8 cellular contexts compared by ENCODE assay signal in the genomic region with DNA sequence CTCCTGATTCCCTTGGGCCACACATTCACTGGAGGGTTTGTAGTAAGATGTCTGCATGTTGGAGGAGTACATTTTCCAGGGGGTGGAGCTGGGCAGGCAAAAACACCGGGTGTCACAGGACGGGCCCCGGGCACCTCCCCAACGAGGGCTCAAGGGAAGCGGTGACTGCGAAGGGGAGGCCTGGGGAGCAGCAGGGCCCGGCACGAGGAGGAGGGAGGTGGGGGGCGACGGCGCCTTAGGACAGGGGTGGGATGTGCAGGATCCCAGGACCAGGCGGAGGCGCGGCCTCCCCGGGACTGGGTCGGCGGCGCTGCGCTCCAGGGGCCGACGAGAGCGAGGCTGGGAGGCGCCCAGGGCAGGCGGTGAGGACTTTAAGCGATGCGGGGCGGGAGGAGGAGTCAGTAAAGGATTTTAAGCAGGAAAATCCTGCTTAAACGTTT. TPM values are rescaled to one million over a fixed set of nuclear protein-coding genes. Genes with fewer than 3 reads are reported as not detected.
A peak's percentile ranks its signal among the peaks of the same experiment; 100 is the strongest.
DNase-seq lines count a peak whose midpoint lies in the region; ATAC-seq, FAIRE-seq and TF ChIP-seq lines count a peak whose summit lies in the region.

No MANE protein-coding gene starts in this region.

- peak overlapping the region; percentile 87 for H3K4me3 Mint-ChIP-seq in activated CD4-positive, alpha-beta T cell treated with anti-CD3 and anti-CD28 coated beads for 36 hours

- H3K27me3 Mint-ChIP-seq in activated CD4-positive, alpha-beta T cell treated with anti-CD3 and anti-CD28 coated beads for 36 hours, result no peaks in the 10 kb centered on the region

- H3K79me1 ChIP-seq in H1 (ENCODE audit: low read depth, low read length), result peaks cover 8% of the 10 kb centered on the region

- no peak overlapping the region for H2BK12ac ChIP-seq in H1 (ENCODE audit: low read depth, low read length)

- H3K36me3 Mint-ChIP-seq in activated CD4-positive, alpha-beta T cell treated with anti-CD3 and anti-CD28 coated beads for 36 hours (ENCODE audit: low read depth), result peaks cover 43% of the 10 kb centered on the region

- no peak overlapping the region for H2AFZ ChIP-seq in H1 (ENCODE audit: low read length)

- ATAC-seq in activated CD4-positive, alpha-beta T cell treated with anti-CD3 and anti-CD28 coated beads for 36 hours, result peak; percentile 11
- peak; percentile 54 for ATAC-seq in mucosa of descending colon

- H3K9me3 Mint-ChIP-seq in activated CD4-positive, alpha-beta T cell treated with anti-CD3 and anti-CD28 coated beads for 36 hours (ENCODE audit: low read depth), result peaks cover 9% of the 10 kb centered on the region

- H3K23me2 ChIP-seq in H1 (ENCODE audit: low read depth, low read length), result peaks cover 13% of the 10 kb centered on the region

- WGBS in H1 (ENCODE audit: extremely low coverage in 1 of 2, insufficient coverage in 1 of 2, insufficient read length in 1 of 2, insufficient replicate concordance in 2 of 2, low coverage in 1 of 2, low lambda C conversion rate in 2 of 2, missing lambda C conversion rate in 1 of 2), 2 experiments, result 3% methylated on average over 18 of the region's 28 CpGs; no CpG with 5 or more reads in 1 of the 2 experiments
- 0 to 1% (median 1%) methylated on average over 24 to 28 of the region's 28 CpGs for WGBS in stomach, 5 donors

- FAIRE-seq in GM19239 (lab: Jason Lieb, UNC) (no peak), H1 (lab: Jason Lieb, UNC) (no peak)

- H3K9me3 ChIP-seq in H1 (ENCODE audit: insufficient read depth in 2 of 2, low read depth in 1 of 2, low read length in 1 of 2) (no peaks in the 10 kb centered on the region), mucosa of descending colon (peaks cover 4% of the 10 kb centered on the region), stomach (no peaks in the 10 kb centered on the region)

- peaks cover 0 to under 1% (median 0%) of the 10 kb centered on the region in 4 experiments; a peak in 1 of 8 replicates for H3K36me3 ChIP-seq in H1 (ENCODE audit: control insufficient read depth in 2 of 4, insufficient read depth in 4 of 4, low read length in 3 of 4)
- H3K36me3 ChIP-seq in mucosa of descending colon (ENCODE audit: low read depth), result peaks cover 2% of the 10 kb centered on the region
- peaks cover 1 to 28% (median 19%) of the 10 kb centered on the region in 4 donors for H3K36me3 ChIP-seq in stomach

- DNase-seq in AG08396 (ENCODE audit: low spot score) (peak; percentile 63), GM19239 (ENCODE audit: insufficient read length, low spot score) (peak; percentile 18), HT1080 (ENCODE audit: low read depth) (peak; percentile 3), H1 (ENCODE audit: low read depth in 1 of 2, low spot score in 2 of 2) (no peak), mucosa of descending colon (peak in 2 of 3 donors; percentile 57 to 63), stomach (peak; percentile 29), NK-92 (lab: John Stamatoyannopoulos, UW; ENCODE audit: unreplicated experiment) (no peak)
- DNase-seq in activated CD4-positive, alpha-beta T cell treated with anti-CD3 and anti-CD28 coated beads for 36 hours, result peak; percentile 61

- H4K5ac ChIP-seq in H1 (ENCODE audit: insufficient read length, low read depth, low read length), result peak overlapping the region; percentile 95

- H3K4me1 ChIP-seq in H1 (replicated peaks in 1 of 4; ENCODE audit: control insufficient read depth in 3 of 4, insufficient read depth in 4 of 4, low read length in 3 of 4) (peaks cover 0 to 8% (median 2%) of the 10 kb centered on the region in 4 experiments; a peak in 2 of 7 replicates), mucosa of descending colon (ENCODE audit: low read depth) (peaks cover 8% of the 10 kb centered on the region), stomach (peaks cover 8 to 42% (median 24%) of the 10 kb centered on the region in 4 donors)

- no peak for TF ChIP-seq RAD21 in H1 (IDR thresholded peaks at IDR 0.05 in 1 of 2, conservative IDR thresholded peaks at IDR 0.05 in 1 of 2; ENCODE audit: low read depth in 2 of 2, low read length in 2 of 2)

- H2BK5ac ChIP-seq in H1 (ENCODE audit: low read depth, low read length), result no peak overlapping the region

- TF ChIP-seq POLR2A in H1 (IDR thresholded peaks at IDR 0.05; ENCODE audit: control extremely low read depth in 1 of 2, low read depth in 2 of 2, low read length in 2 of 2) (no peak), stomach (IDR thresholded peaks at IDR 0.05) (no peak)

- peak overlapping the region; percentile 91 for H3K27ac Mint-ChIP-seq in activated CD4-positive, alpha-beta T cell treated with anti-CD3 and anti-CD28 coated beads for 36 hours

- no peak overlapping the region for H3K14ac ChIP-seq in H1 (ENCODE audit: insufficient read length)

- H3K4me3 ChIP-seq in H1 (ENCODE audit: extremely low read depth in 1 of 4, insufficient read depth in 2 of 4, low read depth in 3 of 4, low read length in 4 of 4) (peak overlapping the region; percentile 86 to 99 (median 98)), mucosa of descending colon (peak overlapping the region; percentile 63), stomach (peak overlapping the region; percentile 65 to 92 (median 76))

- peaks cover 24% of the 10 kb centered on the region for H3K4me1 Mint-ChIP-seq in activated CD4-positive, alpha-beta T cell treated with anti-CD3 and anti-CD28 coated beads for 36 hours

- no peak overlapping the region for H2AK5ac ChIP-seq in H1 (ENCODE audit: low read depth, low read length)

- TF ChIP-seq EP300 in H1 (IDR thresholded peaks at IDR 0.05; ENCODE audit: borderline replicate concordance in 1 of 2, low read depth in 2 of 2, low read length in 2 of 2), result no peak
- TF ChIP-seq EP300 in stomach (IDR thresholded peaks at IDR 0.05), result no peak

- H2BK20ac ChIP-seq in H1 (ENCODE audit: low read length), result no peak overlapping the region

- H3K18ac ChIP-seq in H1 (ENCODE audit: extremely low read depth, low read length), result no peak overlapping the region

- no peak overlapping the region for H2BK15ac ChIP-seq in H1 (ENCODE audit: low read length)

- peak overlapping the region; percentile 95 for H4K8ac ChIP-seq in H1 (ENCODE audit: extremely low read depth, insufficient read depth, low read length)

- H2BK120ac ChIP-seq in H1 (replicated peaks; ENCODE audit: low read depth, low read length), result no peak overlapping the region

- H3K56ac ChIP-seq in H1 (replicated peaks; ENCODE audit: insufficient read length, low read depth, low read length), result peak overlapping the region; percentile 86

- intact Hi-C loops in activated CD4-positive, alpha-beta T cell treated with anti-CD3 and anti-CD28 coated beads for 36 hours (cut with DNase I, micrococcal nuclease), result loop anchor here (1.0 to 10.0 kb wide), 23 partner anchors 56 to 1092 kb away; partner anchors contain the start of genes ZNF347 (in 2 of the 2), ZNF665 (in 2 of the 2), ZNF816 (in 2 of the 2) and PPP2R1A (in 1 of the 2)
- intact Hi-C loops in mucosa of descending colon (cut with DNase I, micrococcal nuclease) (no loop called here), stomach (cut with DNase I; ENCODE audit: low total_unique reads) (no loop called here)

- CTCF ChIA-PET in activated CD4-positive, alpha-beta T cell treated with anti-CD3 and anti-CD28 coated beads for 36 hours (lab: Charles Lee), result no interaction called here
- CTCF ChIA-PET in H1 (lab: Charles Lee; ENCODE audit: partially characterized antibody), result interaction anchor here (1.7 kb wide), 1 partner anchor 11 kb away, joined by 8 read pairs; no protein-coding TSS in a partner anchor

- peak overlapping the region; percentile 77 to 99 for H3K4me2 ChIP-seq in H1 (ENCODE audit: insufficient read depth in 1 of 2, low read depth in 2 of 2, low read length in 2 of 2)

- H3K27me3 ChIP-seq in H1 (replicated peaks in 1 of 4; ENCODE audit: control insufficient read depth in 3 of 4, extremely low read depth in 1 of 4, insufficient read depth in 3 of 4, low read length in 3 of 4) (no peaks in the 10 kb centered on the region; a peak in 1 of 7 replicates), stomach (no peaks in the 10 kb centered on the region)

- TF ChIP-seq CTCF in H1 (IDR thresholded peaks at IDR 0.05; ENCODE audit: control extremely low read depth in 1 of 3, insufficient read depth in 1 of 3, low read depth in 1 of 3, low read length in 3 of 3) (no peak), mucosa of descending colon (IDR thresholded peaks at IDR 0.05) (no peak), stomach (IDR thresholded peaks at IDR 0.05) (no peak)

- peaks cover 0 to 4% of the 10 kb centered on the region in 2 experiments for H4K20me1 ChIP-seq in H1 (replicated peaks in 1 of 2; ENCODE audit: control insufficient read depth in 1 of 2, insufficient read depth in 2 of 2, low read length in 2 of 2)

- H3K4ac ChIP-seq in H1 (replicated peaks; ENCODE audit: insufficient read length, low read depth, low read length), result no peak overlapping the region

- peaks cover 3 to 32% of the 10 kb centered on the region in 2 experiments; a peak in 3 of 4 replicates for H3K79me2 ChIP-seq in H1 (ENCODE audit: control insufficient read depth in 1 of 2, insufficient read depth in 2 of 2, low read length in 2 of 2)

- H3K9ac ChIP-seq in H1 (replicated peaks in 1 of 4; ENCODE audit: extremely low read depth in 1 of 4, low read depth in 3 of 4, low read length in 3 of 4), result peak overlapping the region; percentile 75 to 82 (median 79)

- no peak overlapping the region for H4K91ac ChIP-seq in H1 (replicated peaks; ENCODE audit: insufficient read length, low read length)

- H3K23ac ChIP-seq in H1 (ENCODE audit: insufficient read length), result no peak overlapping the region

- H3K27ac ChIP-seq in H1 (ENCODE audit: low read depth, low read length), result peak overlapping the region; percentile 85
- H3K27ac ChIP-seq in stomach, result peak overlapping the region; percentile 87 to 95 (median 88)

- POLR2A ChIA-PET in activated CD4-positive, alpha-beta T cell treated with anti-CD3 and anti-CD28 coated beads for 36 hours (lab: Charles Lee), result no interaction called here
- POLR2A ChIA-PET in H1 (lab: Charles Lee; ENCODE audit: partially characterized antibody), result interaction anchor here (0.6 to 1.6 kb wide), 3 partner anchors 12 to 912 kb away, joined by 3 to 4 read pairs (median 3); no protein-coding TSS in a partner anchor

RNA-seq across cellular contexts. Expression of gene ZNF160, which starts 0.5 kb away (rescaled TPM):
- 3.4 and 5.0 TPM in 2 replicates for total RNA-seq in HT1080 (2014; rRNA removed; shearing (Covaris generic))
- polyA plus RNA-seq in HT1080 (2015; cell fraction: cytosol; rRNA removed), result 3.9 and 4.9 TPM in 2 replicates
- 19.8 and 20.8 TPM in 2 replicates for polyA plus RNA-seq in HT1080 (2015; cell fraction: nucleus; rRNA removed)
- total RNA-seq in activated CD4-positive, alpha-beta T cell treated with anti-CD3 and anti-CD28 coated beads for 36 hours, result 10 to 100 TPM; 42.2 to 53.0 TPM
- total RNA-seq in H1 (2021; fragmentation: NEBNext Ultra II Directional; extraction: Animal tissue kit (Norgen Biotek cat#: 25700)), result 28.3 and 31.2 TPM in 2 replicates
- 15.8 and 29.0 TPM in 2 replicates for polyA plus RNA-seq in H1 (2011; rRNA removed)
- 43.1 TPM for polyA plus RNA-seq in H1 (2011; cell fraction: cytosol; rRNA removed)
- 51.6 TPM for polyA plus RNA-seq in H1 (2011; cell fraction: nucleus; rRNA removed)
- polyA plus RNA-seq in H1 (2012, experiment 1 of 2), result 23.1 to 39.7 TPM (median 26.2 TPM) in 4 replicates
- 1.8 TPM for polyA plus RNA-seq in H1 (2012, experiment 2 of 2)
- polyA plus RNA-seq in H1 (2013, experiment 1 of 2), result 23.9 TPM
- 19.6 TPM for polyA plus RNA-seq in H1 (2013, experiment 2 of 2)
- 31.2 and 34.1 TPM in 2 replicates for polyA minus RNA-seq in H1 (2011; rRNA and poly(A)+ RNA removed)
- polyA minus RNA-seq in H1 (2011; cell fraction: cytosol; rRNA and poly(A)+ RNA removed), result 21.1 TPM
- 61.4 TPM for polyA minus RNA-seq in H1 (2011; cell fraction: nucleus; rRNA and poly(A)+ RNA removed)
- 10 to 100 TPM; 19.9 to 28.6 (median 28.0) TPM for total RNA-seq in mucosa of descending colon
- total RNA-seq in stomach, result 10 to 100 TPM; 28.1 to 96.0 (median 56.7) TPM
- 10 to 100 TPM in 1 of 3 donors, 1 to 10 TPM in 2; 7.3 to 13.5 (median 9.2) TPM for polyA plus RNA-seq in stomach

RNA-seq across cellular contexts. Expression of gene ZNF415, which starts 30.0 kb away (rescaled TPM):
- total RNA-seq in HT1080 (2014; rRNA removed; shearing (Covaris generic)), result not detected in 2 replicates
- not detected in 2 replicates for polyA plus RNA-seq in HT1080 (2015; cell fraction: cytosol; rRNA removed)
- polyA plus RNA-seq in HT1080 (2015; cell fraction: nucleus; rRNA removed), result not detected in 2 replicates
- 1 to 10 TPM; 3.2 to 3.3 TPM for total RNA-seq in activated CD4-positive, alpha-beta T cell treated with anti-CD3 and anti-CD28 coated beads for 36 hours
- 9.3 and 9.7 TPM in 2 replicates for total RNA-seq in H1 (2021; fragmentation: NEBNext Ultra II Directional; extraction: Animal tissue kit (Norgen Biotek cat#: 25700))
- polyA plus RNA-seq in H1 (2011; rRNA removed) (3.8 and 5.8 TPM in 2 replicates), stomach (10 to 100 TPM in 1 of 3 donors, 1 to 10 TPM in 2; 5.5 to 11.2 (median 6.5) TPM)
- polyA plus RNA-seq in H1 (2011; cell fraction: cytosol; rRNA removed), result 6.8 TPM
- 5.3 TPM for polyA plus RNA-seq in H1 (2011; cell fraction: nucleus; rRNA removed)
- polyA plus RNA-seq in H1 (2012, experiment 1 of 2), result 4.9 to 8.6 TPM (median 6.5 TPM) in 4 replicates
- polyA plus RNA-seq in H1 (2012, experiment 2 of 2), result 0.20 TPM
- polyA plus RNA-seq in H1 (2013, experiment 1 of 2), result 8.7 TPM
- 8.7 TPM for polyA plus RNA-seq in H1 (2013, experiment 2 of 2)
- 19.2 and 20.2 TPM in 2 replicates for polyA minus RNA-seq in H1 (2011; rRNA and poly(A)+ RNA removed)
- 8.2 TPM for polyA minus RNA-seq in H1 (2011; cell fraction: cytosol; rRNA and poly(A)+ RNA removed)
- 13.2 TPM for polyA minus RNA-seq in H1 (2011; cell fraction: nucleus; rRNA and poly(A)+ RNA removed)
- total RNA-seq in mucosa of descending colon (10 to 100 TPM in 1 of 3 donors, 1 to 10 TPM in 2; 5.3 to 14.0 (median 6.6) TPM), stomach (100 to 1,000 TPM in 1 of 5 donors, 10 to 100 TPM in 2, 1 to 10 TPM in 1, under 1 TPM in 1; 0.29 to 281 (median 15.2) TPM)

RNA-seq across cellular contexts. Expression of gene ZNF347, which starts 56.1 kb away (rescaled TPM):
- 0.31 TPM in 1 of 2 replicates, not detected in the other for total RNA-seq in HT1080 (2014; rRNA removed; shearing (Covaris generic))
- polyA plus RNA-seq in HT1080 (2015; cell fraction: cytosol; rRNA removed), result not detected in 2 replicates
- polyA plus RNA-seq in HT1080 (2015; cell fraction: nucleus; rRNA removed), result not detected in 2 replicates
- total RNA-seq in activated CD4-positive, alpha-beta T cell treated with anti-CD3 and anti-CD28 coated beads for 36 hours, result 1 to 10 TPM; 8.5 to 9.2 TPM
- total RNA-seq in H1 (2021; fragmentation: NEBNext Ultra II Directional; extraction: Animal tissue kit (Norgen Biotek cat#: 25700)), result 14.6 and 15.0 TPM in 2 replicates
- 1.4 and 3.0 TPM in 2 replicates for polyA plus RNA-seq in H1 (2011; rRNA removed)
- polyA plus RNA-seq in H1 (2011; cell fraction: cytosol; rRNA removed), result 3.8 TPM
- 3.2 TPM for polyA plus RNA-seq in H1 (2011; cell fraction: nucleus; rRNA removed)
- polyA plus RNA-seq in H1 (2012, experiment 1 of 2), result 4.8 to 8.2 TPM (median 5.7 TPM) in 4 replicates
- polyA plus RNA-seq in H1 (2012, experiment 2 of 2), result 0.87 TPM
- 6.7 TPM for polyA plus RNA-seq in H1 (2013, experiment 1 of 2)
- polyA plus RNA-seq in H1 (2013, experiment 2 of 2), result 6.7 TPM
- polyA minus RNA-seq in H1 (2011; rRNA and poly(A)+ RNA removed), result 11.1 and 20.3 TPM in 2 replicates
- 8.5 TPM for polyA minus RNA-seq in H1 (2011; cell fraction: cytosol; rRNA and poly(A)+ RNA removed)
- 25.2 TPM for polyA minus RNA-seq in H1 (2011; cell fraction: nucleus; rRNA and poly(A)+ RNA removed)
- 10 to 100 TPM in 1 of 3 donors, 1 to 10 TPM in 2; 6.9 to 12.9 (median 8.8) TPM for total RNA-seq in mucosa of descending colon
- total RNA-seq in stomach, result 10 to 100 TPM in 3 of 5 donors, 1 to 10 TPM in 2; 3.9 to 19.3 (median 12.5) TPM
- polyA plus RNA-seq in stomach, result 1 to 10 TPM; 1.3 to 2.3 (median 1.4) TPM

RNA-seq across cellular contexts. Expression of gene ERVV-2, which starts 58.2 kb away (rescaled TPM):
- total RNA-seq in HT1080 (2014; rRNA removed; shearing (Covaris generic)), result not detected in 2 replicates
- polyA plus RNA-seq in HT1080 (2015; cell fraction: cytosol; rRNA removed), result not detected in 2 replicates
- polyA plus RNA-seq in HT1080 (2015; cell fraction: nucleus; rRNA removed), result not detected in 2 replicates
- not detected for total RNA-seq in activated CD4-positive, alpha-beta T cell treated with anti-CD3 and anti-CD28 coated beads for 36 hours
- not detected in 2 replicates for total RNA-seq in H1 (2021; fragmentation: NEBNext Ultra II Directional; extraction: Animal tissue kit (Norgen Biotek cat#: 25700))
- polyA plus RNA-seq in H1 (2011; rRNA removed) (0.03 TPM in 1 of 2 replicates, not detected in the other), stomach (not detected)
- 0.04 TPM for polyA plus RNA-seq in H1 (2011; cell fraction: cytosol; rRNA removed)
- not detected for polyA plus RNA-seq in H1 (2011; cell fraction: nucleus; rRNA removed)
- polyA plus RNA-seq in H1 (2012, experiment 1 of 2), result not detected in 4 replicates
- polyA plus RNA-seq in H1 (2012, experiment 2 of 2), result not detected
- 0.08 TPM for polyA plus RNA-seq in H1 (2013, experiment 1 of 2)
- 0.07 TPM for polyA plus RNA-seq in H1 (2013, experiment 2 of 2)
- not detected in 2 replicates for polyA minus RNA-seq in H1 (2011; rRNA and poly(A)+ RNA removed)
- not detected for polyA minus RNA-seq in H1 (2011; cell fraction: cytosol; rRNA and poly(A)+ RNA removed)
- not detected for polyA minus RNA-seq in H1 (2011; cell fraction: nucleus; rRNA and poly(A)+ RNA removed)
- total RNA-seq in mucosa of descending colon (not detected), stomach (not detected)

Comparison
In these comparisons a context has a peak if more than half of its experiments do, and no peak if none do; other contexts are left out.
1. DNase-seq: peak in AG08396 (single experiment), GM19239 (single experiment), HT1080 (single experiment), activated CD4-positive, alpha-beta T cell treated with anti-CD3 and anti-CD28 coated beads for 36 hours (single experiment), mucosa of descending colon (2 of 3) and stomach (single experiment); none in H1 (0 of 2) and NK-92 (single experiment).
2. intact Hi-C loops: an anchor here in activated CD4-positive, alpha-beta T cell treated with anti-CD3 and anti-CD28 coated beads for 36 hours (1.0 to 10.0 kb wide); none called in mucosa of descending colon and stomach.
3. Peak in every context shown above with its lines, with median percentiles within 50 percentile points of each other: H3K4me3 ChIP-seq.